ENCODE assay signal across 8 cellular contexts in the genomic region with DNA sequence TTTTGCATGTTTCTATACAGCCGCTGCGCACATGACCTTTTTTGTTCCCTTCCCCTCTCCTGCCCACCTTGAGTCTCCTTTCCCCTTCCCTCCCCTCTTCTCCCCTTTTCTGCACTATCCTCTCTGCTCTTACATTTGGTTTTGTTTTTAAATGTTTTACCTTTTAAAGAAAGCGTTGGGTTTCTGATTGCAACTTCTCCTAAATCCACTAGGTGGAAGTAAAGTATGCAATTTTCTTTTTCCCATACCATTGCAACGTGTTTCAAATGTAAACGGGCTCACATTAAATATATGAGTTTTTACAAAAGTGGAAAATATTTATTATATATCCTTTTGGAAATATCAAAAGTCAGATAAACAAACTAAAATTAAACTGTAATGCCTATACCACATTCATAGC.
DNase-seq lines count a peak whose midpoint lies in the region; ATAC-seq and TF ChIP-seq lines count a peak whose summit lies in the region.

No MANE protein-coding gene starts in this region.

- no peak overlapping the region for H2AFZ ChIP-seq in neural cell (ENCODE audit: low read depth, low read length)

- DNase-seq in cardiac muscle cell (ENCODE audit: low read depth in 1 of 2, low spot score in 1 of 2) (peak; percentile 40 to 53), right cardiac atrium (no peak), NCI-H446 (lab: John Stamatoyannopoulos, UW) (peak; percentile 2 to 21), chondrocyte (ENCODE audit: low spot score) (no peak), substantia nigra (lab: John Stamatoyannopoulos, UW) (no peak), NK-92 (lab: John Stamatoyannopoulos, UW; ENCODE audit: unreplicated experiment) (no peak)

- peaks cover 10% of the 10 kb centered on the region for H3K4me1 ChIP-seq in cardiac muscle cell (ENCODE audit: low read depth)
- H3K4me1 ChIP-seq in right cardiac atrium (ENCODE audit: control insufficient read depth, insufficient read depth, low read length), result no peaks in the 10 kb centered on the region

- intact Hi-C loops in right cardiac atrium (cut with DNase I), result loop anchor here in 3 of 4 donors (5.0 to 10.0 kb wide), 2 partner anchors 731 to 733 kb away; no protein-coding TSS in a partner anchor

- H3K4me1 Mint-ChIP-seq in chondrocyte (ENCODE audit: low read depth), result no peaks in the 10 kb centered on the region

- WGBS in right cardiac atrium, result 32% methylated on average over 5 of the region's 5 CpGs

- H3K36me3 ChIP-seq in cardiac muscle cell, result no peaks in the 10 kb centered on the region
- no peaks in the 10 kb centered on the region for H3K36me3 ChIP-seq in neural cell (ENCODE audit: insufficient read depth, low read length)

- H3K9ac ChIP-seq in neural cell (ENCODE audit: low read length), result no peak overlapping the region

- H3K4me3 ChIP-seq in cardiac muscle cell, result no peak overlapping the region
- H3K4me3 ChIP-seq in right cardiac atrium (ENCODE audit: low read length), result no peak overlapping the region
- H3K4me3 ChIP-seq in neural cell (ENCODE audit: low read length), result no peak overlapping the region

- H3K36me3 Mint-ChIP-seq in chondrocyte (ENCODE audit: low read depth), result no peaks in the 10 kb centered on the region

- H3K79me2 ChIP-seq in neural cell (replicated peaks; ENCODE audit: insufficient read depth, low read length), result no peaks in the 10 kb centered on the region

- TF ChIP-seq CTCF in cardiac muscle cell (IDR thresholded peaks at IDR 0.05; ENCODE audit: low read depth, low read length) (peak; percentile 59), chondrocyte (IDR thresholded peaks at IDR 0.05) (peak; percentile 83), neural cell (IDR thresholded peaks at IDR 0.05; ENCODE audit: poor library complexity, severe bottlenecking) (peak; percentile 83)

- H3K9me3 Mint-ChIP-seq in chondrocyte (ENCODE audit: low read depth), result peaks cover 7% of the 10 kb centered on the region

- no peak overlapping the region for H3K4me2 ChIP-seq in neural cell (ENCODE audit: low read length)

- no peaks in the 10 kb centered on the region for H3F3A ChIP-seq in neural cell (ENCODE audit: insufficient read depth, low read length, poor library complexity, severe bottlenecking)

- H3K27me3 ChIP-seq in cardiac muscle cell (no peaks in the 10 kb centered on the region), right cardiac atrium (ENCODE audit: control insufficient read depth, insufficient read depth) (no peaks in the 10 kb centered on the region), neural cell (ENCODE audit: insufficient read depth, low read depth, low read length) (no peaks in the 10 kb centered on the region)

- H3K9me3 ChIP-seq in cardiac muscle cell (ENCODE audit: low read depth) (no peaks in the 10 kb centered on the region), right cardiac atrium (ENCODE audit: control insufficient read depth, low read length) (no peaks in the 10 kb centered on the region), neural cell (ENCODE audit: low read length) (no peaks in the 10 kb centered on the region)

- TF ChIP-seq EP300 in neural cell (conservative IDR thresholded peaks at IDR 0.05; ENCODE audit: poor library complexity, severe bottlenecking), result no peak

- H3K27me3 Mint-ChIP-seq in chondrocyte (ENCODE audit: low read depth), result peaks cover 8% of the 10 kb centered on the region

- no peak overlapping the region for H3K4me3 Mint-ChIP-seq in chondrocyte (ENCODE audit: unreplicated experiment)

- no peak overlapping the region for H3K27ac ChIP-seq in cardiac muscle cell
- H3K27ac ChIP-seq in right cardiac atrium (ENCODE audit: low read length), result no peak overlapping the region
- no peak overlapping the region for H3K27ac ChIP-seq in neural cell (ENCODE audit: low read length)
- H3K27ac ChIP-seq in substantia nigra (ENCODE audit: low read depth, low read length, poor library complexity, severe bottlenecking), result no peak overlapping the region

- ATAC-seq in right cardiac atrium (no peak), GM18867 (IDR thresholded peaks at IDR 0.05; ENCODE audit: unreplicated experiment) (no peak)

- peak; percentile 90 for TF ChIP-seq RAD21 in neural cell (conservative IDR thresholded peaks at IDR 0.05)

- no peak overlapping the region for H3K27ac Mint-ChIP-seq in chondrocyte (ENCODE audit: unreplicated experiment)

- H3K9me2 ChIP-seq in neural cell (ENCODE audit: insufficient read depth, low read length), result no peaks in the 10 kb centered on the region

- no peaks in the 10 kb centered on the region for H4K20me1 ChIP-seq in neural cell (ENCODE audit: insufficient read depth)

TF ChIP-seq in neural cell, 6 proteins besides CTCF, POLR2A, EP300 and RAD21:
- TF ChIP-seq TAF1 (IDR thresholded peaks at IDR 0.05; ENCODE audit: low read depth) (no peak), SMC3 (conservative IDR thresholded peaks at IDR 0.05; ENCODE audit: poor library complexity) (peak; percentile 92)

Comparison
In these comparisons a context has a peak if more than half of its experiments do, and no peak if none do; other contexts are left out.
1. DNase-seq: peak in cardiac muscle cell (2 of 2) and NCI-H446 (2 of 2); none in right cardiac atrium (0 of 3), chondrocyte (single experiment), substantia nigra (0 of 49) and NK-92 (single experiment).
2. Peak in every context shown above with its lines, with median percentiles within 50 percentile points of each other: CTCF ChIP-seq.